ENCODE assay signal across 8 cellular contexts in genomic region chr12:49098035-49098451, GRCh38. TPM values are rescaled to one million over a fixed set of nuclear protein-coding genes. Genes with fewer than 3 reads are reported as not detected.
A peak's percentile ranks its signal among the peaks of the same experiment; 100 is the strongest.
DNase-seq lines count a peak whose midpoint lies in the region; ATAC-seq and TF ChIP-seq lines count a peak whose summit lies in the region.

No MANE protein-coding gene starts in this region.

- peaks cover 16% of the 10 kb centered on the region for H3K4me1 Mint-ChIP-seq in activated CD4-positive, alpha-beta memory T cell treated with anti-CD3 and anti-CD28 coated beads, Interleukin-2, amount 10 ng/mL, durations not matched to agents 7 days and 5 days
- peaks cover 4% of the 10 kb centered on the region for H3K4me1 Mint-ChIP-seq in endodermal cell
- peaks cover 6 to 14% of the 10 kb centered on the region in 2 donors for H3K4me1 Mint-ChIP-seq in natural killer cell treated with Interleukin-12 subunit alpha and Interleukin-12 subunit beta and Interleukin-15 and Interleukin-18, amount 100 ng/mL, for 72 hours (ENCODE audit: low read depth in 2 of 2)

- no peak overlapping the region for H3K4me3 Mint-ChIP-seq in activated CD4-positive, alpha-beta memory T cell treated with anti-CD3 and anti-CD28 coated beads, Interleukin-2, amount 10 ng/mL, durations not matched to agents 7 days and 5 days
- H3K4me3 Mint-ChIP-seq in endodermal cell = no peak overlapping the region
- no peak overlapping the region for H3K4me3 Mint-ChIP-seq in natural killer cell treated with Interleukin-12 subunit alpha and Interleukin-12 subunit beta and Interleukin-15 and Interleukin-18, amount 100 ng/mL, for 72 hours

- no peak overlapping the region for H3K9ac ChIP-seq in endodermal cell (ENCODE audit: extremely low read depth, low read length, poor library complexity, severe bottlenecking)

- H3K27me3 ChIP-seq in endodermal cell (ENCODE audit: control insufficient read depth, insufficient read depth, low read length, poor library complexity, severe bottlenecking) (peaks cover 27% of the 10 kb centered on the region), tibial nerve (peaks cover 0 to 11% of the 10 kb centered on the region in 2 donors)

- DNase-seq in NCI-H1436 (lab: John Stamatoyannopoulos, UW) (peak; percentile 18), NCI-H1436 treated with DMSO at 0.1 percent for 48 hours (lab: John Stamatoyannopoulos, UW) (no peak), NCI-H146 treated with DMSO at 0.1 percent for 48 hours (lab: John Stamatoyannopoulos, UW; ENCODE audit: unreplicated experiment) (peak; percentile 9), endodermal cell (peak; percentile 97), tibial nerve (ENCODE audit: low spot score in 2 of 2) (peak in 1 of 2 donors; percentile 55)
- DNase-seq in activated CD4-positive, alpha-beta memory T cell treated with anti-CD3 and anti-CD28 coated beads, Interleukin-2, amount 10 ng/mL, durations not matched to agents 7 days and 5 days = peak; percentile 69
- DNase-seq in natural killer cell treated with Interleukin-12 subunit alpha and Interleukin-12 subunit beta and Interleukin-15 and Interleukin-18, amount 100 ng/mL, for 72 hours (ENCODE audit: low spot score) = no peak

- H3K4me3 ChIP-seq in endodermal cell (ENCODE audit: low read length) = no peak overlapping the region
- no peak overlapping the region for H3K4me3 ChIP-seq in tibial nerve

- peaks cover 25% of the 10 kb centered on the region for H3K27me3 Mint-ChIP-seq in activated CD4-positive, alpha-beta memory T cell treated with anti-CD3 and anti-CD28 coated beads, Interleukin-2, amount 10 ng/mL, durations not matched to agents 7 days and 5 days
- H3K27me3 Mint-ChIP-seq in endodermal cell (ENCODE audit: insufficient read depth) = peaks cover 28% of the 10 kb centered on the region
- H3K27me3 Mint-ChIP-seq in natural killer cell treated with Interleukin-12 subunit alpha and Interleukin-12 subunit beta and Interleukin-15 and Interleukin-18, amount 100 ng/mL, for 72 hours = peaks cover 14 to 19% of the 10 kb centered on the region in 2 donors

- H3K9me3 Mint-ChIP-seq in activated CD4-positive, alpha-beta memory T cell treated with anti-CD3 and anti-CD28 coated beads, Interleukin-2, amount 10 ng/mL, durations not matched to agents 7 days and 5 days = no peaks in the 10 kb centered on the region
- H3K9me3 Mint-ChIP-seq in endodermal cell = no peaks in the 10 kb centered on the region
- H3K9me3 Mint-ChIP-seq in natural killer cell treated with Interleukin-12 subunit alpha and Interleukin-12 subunit beta and Interleukin-15 and Interleukin-18, amount 100 ng/mL, for 72 hours = no peaks in the 10 kb centered on the region

- POLR2A ChIA-PET in activated CD4-positive, alpha-beta memory T cell treated with anti-CD3 and anti-CD28 coated beads, Interleukin-2, amount 10 ng/mL, durations not matched to agents 7 days and 5 days (lab: Charles Lee) = interaction anchor here (1.0 to 9.1 kb wide), 4 partner anchors 10 to 33 kb away, joined by 3 to 81 read pairs (median 8); partner anchors contain the start of genes LMBR1L and TUBA1B

- peak; percentile 90 for TF ChIP-seq CTCF in endodermal cell (conservative IDR thresholded peaks at IDR 0.05)
- TF ChIP-seq CTCF in tibial nerve (IDR thresholded peaks at IDR 0.05) = peak; percentile 77 to 88 (median 80)

- WGBS in endodermal cell (ENCODE audit: insufficient coverage in 1 of 2, insufficient read length in 1 of 2), 2 experiments = 68 to 76% methylated on average over 2 to 4 of the region's 4 CpGs
- WGBS in tibial nerve, 2 donors = 33 to 43% methylated on average over 2 of the region's 4 CpGs

- peaks cover 48% of the 10 kb centered on the region for H3K36me3 Mint-ChIP-seq in activated CD4-positive, alpha-beta memory T cell treated with anti-CD3 and anti-CD28 coated beads, Interleukin-2, amount 10 ng/mL, durations not matched to agents 7 days and 5 days (ENCODE audit: low read depth)
- peaks cover 63% of the 10 kb centered on the region for H3K36me3 Mint-ChIP-seq in endodermal cell (ENCODE audit: low read depth)
- peaks cover 7% of the 10 kb centered on the region for H3K36me3 Mint-ChIP-seq in natural killer cell treated with Interleukin-12 subunit alpha and Interleukin-12 subunit beta and Interleukin-15 and Interleukin-18, amount 100 ng/mL, for 72 hours

- TF ChIP-seq EP300 in tibial nerve (IDR thresholded peaks at IDR 0.05) = peak in 1 of 2 donors; percentile 15

- ATAC-seq in natural killer cell treated with Interleukin-12 subunit alpha and Interleukin-12 subunit beta and Interleukin-15 and Interleukin-18, amount 100 ng/mL, for 72 hours = peak; percentile 39 to 75
- ATAC-seq in GM21381 (IDR thresholded peaks at IDR 0.05; ENCODE audit: unreplicated experiment) = no peak

- TF ChIP-seq POLR2A in tibial nerve (IDR thresholded peaks at IDR 0.05) = no peak

- H3K4me1 ChIP-seq in endodermal cell (ENCODE audit: control insufficient read depth, insufficient read depth, low read length) = peaks cover 3% of the 10 kb centered on the region
- peaks cover 0 to 37% (median 13%) of the 10 kb centered on the region in 4 donors for H3K4me1 ChIP-seq in tibial nerve

- peaks cover 63% of the 10 kb centered on the region for H3K36me3 ChIP-seq in endodermal cell (ENCODE audit: control insufficient read depth, insufficient read depth, low read length)
- H3K36me3 ChIP-seq in tibial nerve = peaks cover 5 to 72% (median 8%) of the 10 kb centered on the region in 3 donors

- no peaks in the 10 kb centered on the region for H3K9me3 ChIP-seq in endodermal cell (ENCODE audit: control insufficient read depth, low read length)
- H3K9me3 ChIP-seq in tibial nerve = no peaks in the 10 kb centered on the region

- H3K27ac Mint-ChIP-seq in activated CD4-positive, alpha-beta memory T cell treated with anti-CD3 and anti-CD28 coated beads, Interleukin-2, amount 10 ng/mL, durations not matched to agents 7 days and 5 days = no peak overlapping the region
- H3K27ac Mint-ChIP-seq in endodermal cell = no peak overlapping the region
- no peak overlapping the region for H3K27ac Mint-ChIP-seq in natural killer cell treated with Interleukin-12 subunit alpha and Interleukin-12 subunit beta and Interleukin-15 and Interleukin-18, amount 100 ng/mL, for 72 hours

- CTCF ChIA-PET in activated CD4-positive, alpha-beta memory T cell treated with anti-CD3 and anti-CD28 coated beads, Interleukin-2, amount 10 ng/mL, durations not matched to agents 7 days and 5 days (lab: Charles Lee) = interaction anchor here (0.6 to 5.4 kb wide), 25 partner anchors 11 to 245 kb away, joined by 3 to 112 read pairs (median 5); partner anchors contain the start of genes LMBR1L, RHEBL1, TUBA1B and WNT1

- H3K27ac ChIP-seq in endodermal cell (ENCODE audit: low read depth, low read length) (no peak overlapping the region), tibial nerve (peak overlapping the region in 3 of 4 donors; percentile 11 to 74 (median 56))

RNA-seq across cellular contexts. Expression of gene DHH, which starts 3.4 kb away (rescaled TPM):
- under 1 TPM; 0.08 to 0.20 TPM for total RNA-seq in activated CD4-positive, alpha-beta memory T cell treated with anti-CD3 and anti-CD28 coated beads, Interleukin-2, amount 10 ng/mL, durations not matched to agents 7 days and 5 days
- total RNA-seq in endodermal cell (under 1 TPM; 0.15 to 0.51 TPM), tibial nerve (10 to 100 TPM; 55.5 to 94.7 (median 60.1) TPM)
- polyA plus RNA-seq in endodermal cell (2013, experiment 1 of 2) = 0.18 TPM
- 0.21 TPM for polyA plus RNA-seq in endodermal cell (2013, experiment 2 of 2)
- under 1 TPM; 0.24 to 0.31 TPM for total RNA-seq in natural killer cell treated with Interleukin-12 subunit alpha and Interleukin-12 subunit beta and Interleukin-15 and Interleukin-18, amount 100 ng/mL, for 72 hours

RNA-seq across cellular contexts. Expression of gene LMBR1L, which starts 12.6 kb away (rescaled TPM):
- 10 to 100 TPM; 82.8 to 85.3 TPM for total RNA-seq in activated CD4-positive, alpha-beta memory T cell treated with anti-CD3 and anti-CD28 coated beads, Interleukin-2, amount 10 ng/mL, durations not matched to agents 7 days and 5 days
- total RNA-seq in endodermal cell (10 to 100 TPM; 89.5 to 98.6 TPM), tibial nerve (10 to 100 TPM; 50.3 to 97.5 (median 73.0) TPM)
- polyA plus RNA-seq in endodermal cell (2013, experiment 1 of 2) = 124 TPM
- polyA plus RNA-seq in endodermal cell (2013, experiment 2 of 2) = 83.6 TPM
- 10 to 100 TPM; 55.4 to 74.9 TPM for total RNA-seq in natural killer cell treated with Interleukin-12 subunit alpha and Interleukin-12 subunit beta and Interleukin-15 and Interleukin-18, amount 100 ng/mL, for 72 hours

RNA-seq across cellular contexts. Expression of gene RHEBL1, which starts 28.3 kb away (rescaled TPM):
- total RNA-seq in activated CD4-positive, alpha-beta memory T cell treated with anti-CD3 and anti-CD28 coated beads, Interleukin-2, amount 10 ng/mL, durations not matched to agents 7 days and 5 days = 10 to 100 TPM; 14.8 to 15.8 TPM
- total RNA-seq in endodermal cell (1 to 10 TPM; 2.5 to 3.2 TPM), tibial nerve (1 to 10 TPM in 2 of 4 donors, not detected in 2; 1.1 to 4.3 TPM)
- 4.1 TPM for polyA plus RNA-seq in endodermal cell (2013, experiment 1 of 2)
- 3.7 TPM for polyA plus RNA-seq in endodermal cell (2013, experiment 2 of 2)
- total RNA-seq in natural killer cell treated with Interleukin-12 subunit alpha and Interleukin-12 subunit beta and Interleukin-15 and Interleukin-18, amount 100 ng/mL, for 72 hours = 10 to 100 TPM; 21.9 to 28.9 TPM

RNA-seq across cellular contexts. Expression of gene TUBA1B, which starts 33.2 kb away (rescaled TPM):
- total RNA-seq in activated CD4-positive, alpha-beta memory T cell treated with anti-CD3 and anti-CD28 coated beads, Interleukin-2, amount 10 ng/mL, durations not matched to agents 7 days and 5 days = 1,000 to 10,000 TPM; 1,691 to 1,705 TPM
- 1,000 to 10,000 TPM; 1,474 to 1,587 TPM for total RNA-seq in endodermal cell
- 3,020 TPM for polyA plus RNA-seq in endodermal cell (2013, experiment 1 of 2)
- 2,902 TPM for polyA plus RNA-seq in endodermal cell (2013, experiment 2 of 2)
- total RNA-seq in natural killer cell treated with Interleukin-12 subunit alpha and Interleukin-12 subunit beta and Interleukin-15 and Interleukin-18, amount 100 ng/mL, for 72 hours = 1,000 to 10,000 TPM; 1,825 to 2,159 TPM
- total RNA-seq in tibial nerve = 100 to 1,000 TPM; 516 to 967 (median 709) TPM

RNA-seq across cellular contexts. Expression of gene KMT2D, which starts 37.4 kb away (rescaled TPM):
- 10 to 100 TPM; 82.3 to 87.8 TPM for total RNA-seq in activated CD4-positive, alpha-beta memory T cell treated with anti-CD3 and anti-CD28 coated beads, Interleukin-2, amount 10 ng/mL, durations not matched to agents 7 days and 5 days
- total RNA-seq in endodermal cell = 100 to 1,000 TPM; 118 to 123 TPM
- 30.1 TPM for polyA plus RNA-seq in endodermal cell (2013, experiment 1 of 2)
- 36.6 TPM for polyA plus RNA-seq in endodermal cell (2013, experiment 2 of 2)
- 100 to 1,000 TPM; 120 to 199 TPM for total RNA-seq in natural killer cell treated with Interleukin-12 subunit alpha and Interleukin-12 subunit beta and Interleukin-15 and Interleukin-18, amount 100 ng/mL, for 72 hours
- 100 to 1,000 TPM in 1 of 4 donors, 10 to 100 TPM in 3; 53.5 to 102 (median 76.9) TPM for total RNA-seq in tibial nerve

Comparison
In these comparisons a context has a peak if more than half of its experiments do, and no peak if none do; other contexts are left out.
1. DNase-seq: peak in NCI-H1436 (single experiment), NCI-H146 treated with DMSO at 0.1 percent for 48 hours (single experiment), activated CD4-positive, alpha-beta memory T cell treated with anti-CD3 and anti-CD28 coated beads, Interleukin-2, amount 10 ng/mL, durations not matched to agents 7 days and 5 days (single experiment) and endodermal cell (single experiment); none in NCI-H1436 treated with DMSO at 0.1 percent for 48 hours (single experiment) and natural killer cell treated with Interleukin-12 subunit alpha and Interleukin-12 subunit beta and Interleukin-15 and Interleukin-18, amount 100 ng/mL, for 72 hours (single experiment).
2. RNA of gene DHH, which starts 3.4 kb away (total RNA-seq): 55.5 to 94.7 TPM in tibial nerve; 0.15 to 0.51 TPM in endodermal cell, 0.24 to 0.31 TPM in natural killer cell treated with Interleukin-12 subunit alpha and Interleukin-12 subunit beta and Interleukin-15 and Interleukin-18, amount 100 ng/mL, for 72 hours and 0.08 to 0.20 TPM in activated CD4-positive, alpha-beta memory T cell treated with anti-CD3 and anti-CD28 coated beads, Interleukin-2, amount 10 ng/mL, durations not matched to agents 7 days and 5 days; every median in the first group is over 10 times any median in the second.